In genomic region chr19:42154471-42155323, GRCh38 we compare ENCODE assay signal across 1 cellular context.
TF ChIP-seq lines count a peak whose summit lies in the region.

No MANE protein-coding gene starts in this region.

TF ChIP-seq in WTC11, 78 proteins besides CTCF, POLR2A, EP300 and RAD21 (continued from another document):
- no peak for TF ChIP-seq NFYB (CRISPR knock-in tag; conservative IDR thresholded peaks at IDR 0.05; ENCODE audit: low read depth)
- no peak for TF ChIP-seq STAT6 (CRISPR knock-in tag; conservative IDR thresholded peaks at IDR 0.05; ENCODE audit: low read depth)
- no peak for TF ChIP-seq ZNF281 (CRISPR knock-in tag; IDR thresholded peaks at IDR 0.05)
